19 cellular contexts compared by ENCODE assay signal in the genomic region with DNA sequence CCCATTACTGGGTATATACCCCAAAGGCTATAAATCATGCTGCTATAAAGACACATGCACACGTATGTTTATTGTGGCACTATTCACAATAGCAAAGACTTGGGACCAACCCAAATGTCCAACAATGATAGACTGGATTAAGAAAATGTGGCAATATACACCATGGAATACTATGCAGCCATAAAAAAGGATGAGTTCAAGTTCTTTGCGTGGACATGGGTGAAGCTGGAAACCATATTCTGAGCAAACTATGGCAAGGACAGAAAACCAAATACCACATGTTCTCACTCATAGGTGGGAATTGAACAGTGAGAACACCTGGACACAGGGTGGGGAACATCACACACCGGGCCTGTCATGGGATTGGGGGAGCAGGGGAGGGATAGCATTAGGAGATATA. TPM values are rescaled to one million over a fixed set of nuclear protein-coding genes. Genes with fewer than 3 reads are reported as not detected.
"Had no signal": no experiment of that assay in that cellular context is flagged by ENCODE, and none has a peak within 500 bp of the region (broad histone marks: within the 10 kb centered on the region; RNA-seq: fewer than 3 reads in every experiment).

No MANE protein-coding gene starts in this region.

RNA-seq across cellular contexts. Expression of a gene that starts 54.4 kb away (rescaled TPM):
- total RNA-seq: hepatocyte; kidney; kidney epithelial cell; left cardiac atrium; left colon; left lobe of liver; left ventricle myocardium inferior; left ventricle myocardium superior; liver; lower lobe of right lung; lung microvascular endothelial cell; mammary epithelial cell; mesenteric fat pad; mesothelial cell of epicardium; mononuclear cell; mucosa of descending colon; mucosa of gallbladder; myocyte; naive thymus-derived CD4-positive, alpha-beta T cell had no signal
- polyA plus RNA-seq: hepatocyte; liver; naive thymus-derived CD4-positive, alpha-beta T cell had no signal
